26 cellular contexts compared by ENCODE assay signal in genomic region chr19:44557933-44558332, GRCh38.
"Had no signal": no experiment of that assay in that cellular context is flagged by ENCODE, and none has a peak within 500 bp of the region (broad histone marks: within the 10 kb centered on the region; RNA-seq: fewer than 3 reads in every experiment).

No MANE protein-coding gene starts in this region.

- H3K9me3 Mint-ChIP-seq: brain, nephron had no signal

- H3K36me3 ChIP-seq: ascending aorta, esophagus squamous epithelium, neutrophil, right lobe of liver, thoracic aorta, WERI-Rb-1 had no signal

- H3K4me3 Mint-ChIP-seq: activated CD4-positive, alpha-beta memory T cell treated with anti-CD3 and anti-CD28 coated beads for 36 hours; activated naive CD4-positive, alpha-beta T cell treated with anti-CD3 and anti-CD28 coated beads, Interleukin-2, amount 10 ng/mL, durations not matched to agents 7 days and 5 days; activated naive CD8-positive, alpha-beta T cell treated with anti-CD3 and anti-CD28 coated beads, Interleukin-2, amount 10 ng/mL, durations not matched to agents 7 days and 5 days; activated T-cell treated with anti-CD3 and anti-CD28 coated beads, Interleukin-2, amount 50 U/mL, for 24 hours; brain; effector memory CD8-positive, alpha-beta T cell; nephron; stimulated activated effector memory CD8-positive, alpha-beta T cell treated with anti-CD3 and anti-CD28 coated beads, Interleukin-12 subunit alpha, Interleukin-12 subunit beta, amount 100 ng/mL, for 72 hours; stimulated activated naive CD8-positive, alpha-beta T cell treated with anti-CD3 and anti-CD28 coated beads, Interleukin-15, Interleukin-2, amounts not matched to agents 100 ng/mL and 50 ng/mL, for 24 hours had no signal

- H3K27me3 Mint-ChIP-seq: activated naive CD4-positive, alpha-beta T cell treated with anti-CD3 and anti-CD28 coated beads, Interleukin-2, amount 10 ng/mL, durations not matched to agents 7 days and 5 days had no signal

- H3K27ac ChIP-seq: ascending aorta, esophagus squamous epithelium, neutrophil, right lobe of liver, skin epidermis, thoracic aorta, WERI-Rb-1 had no signal

- H3K4me1 Mint-ChIP-seq: activated naive CD4-positive, alpha-beta T cell treated with anti-CD3 and anti-CD28 coated beads, Interleukin-2, amount 10 ng/mL, durations not matched to agents 7 days and 5 days; brain; nephron; stimulated activated effector memory CD8-positive, alpha-beta T cell treated with anti-CD3 and anti-CD28 coated beads, Interleukin-12 subunit alpha, Interleukin-12 subunit beta, amount 100 ng/mL, for 72 hours had no signal

- DNase-seq: activated CD4-positive, alpha-beta memory T cell treated with anti-CD3 and anti-CD28 coated beads for 36 hours; activated CD4-positive, alpha-beta T cell treated with anti-CD3 and anti-CD28 coated beads for 48 hours; activated CD8-positive, alpha-beta memory T cell treated with anti-CD3 and anti-CD28 coated beads, Interleukin-2, amount 50 U/mL, for 4 hours; activated gamma-delta T cell; activated naive CD4-positive, alpha-beta T cell treated with anti-CD3 and anti-CD28 coated beads, Interleukin-2, amount 10 ng/mL, durations not matched to agents 7 days and 5 days; activated naive CD8-positive, alpha-beta T cell treated with anti-CD3 and anti-CD28 coated beads, Interleukin-2, amount 10 ng/mL, durations not matched to agents 7 days and 5 days; activated T-cell treated with anti-CD3 and anti-CD28 coated beads, Interleukin-2, amount 50 U/mL, for 24 hours; cortex of kidney; effector memory CD8-positive, alpha-beta T cell; esophagus squamous epithelium; glutamatergic neuron; left cardiac atrium; mammary epithelial cell; right lobe of liver; stimulated activated CD4-positive, alpha-beta T cell treated with anti-CD3 and anti-CD28 coated beads, Interleukin-4, amount 100 ng/mL, for 24 hours; T1000; WERI-Rb-1 had no signal

- H3K36me3 Mint-ChIP-seq: activated naive CD4-positive, alpha-beta T cell treated with anti-CD3 and anti-CD28 coated beads, Interleukin-2, amount 10 ng/mL, durations not matched to agents 7 days and 5 days; activated naive CD8-positive, alpha-beta T cell treated with anti-CD3 and anti-CD28 coated beads, Interleukin-2, amount 10 ng/mL, durations not matched to agents 7 days and 5 days; brain; stimulated activated effector memory CD8-positive, alpha-beta T cell treated with anti-CD3 and anti-CD28 coated beads, Interleukin-12 subunit alpha, Interleukin-12 subunit beta, amount 100 ng/mL, for 72 hours had no signal

- H3K9me3 ChIP-seq: ascending aorta, esophagus squamous epithelium, neutrophil, right lobe of liver, thoracic aorta had no signal

- H3K4me3 ChIP-seq: ascending aorta, esophagus squamous epithelium, right lobe of liver, skin epidermis, thoracic aorta had no signal

- H3K27ac Mint-ChIP-seq: activated CD4-positive, alpha-beta memory T cell treated with anti-CD3 and anti-CD28 coated beads for 36 hours; activated naive CD4-positive, alpha-beta T cell treated with anti-CD3 and anti-CD28 coated beads, Interleukin-2, amount 10 ng/mL, durations not matched to agents 7 days and 5 days; activated naive CD8-positive, alpha-beta T cell treated with anti-CD3 and anti-CD28 coated beads, Interleukin-2, amount 10 ng/mL, durations not matched to agents 7 days and 5 days; activated T-cell treated with anti-CD3 and anti-CD28 coated beads, Interleukin-2, amount 50 U/mL, for 24 hours; brain; effector memory CD8-positive, alpha-beta T cell; nephron; progenitor cell of endocrine pancreas; stimulated activated effector memory CD8-positive, alpha-beta T cell treated with anti-CD3 and anti-CD28 coated beads, Interleukin-12 subunit alpha, Interleukin-12 subunit beta, amount 100 ng/mL, for 72 hours; stimulated activated naive CD8-positive, alpha-beta T cell treated with anti-CD3 and anti-CD28 coated beads, Interleukin-15, Interleukin-2, amounts not matched to agents 100 ng/mL and 50 ng/mL, for 24 hours had no signal

- H3K4me1 ChIP-seq: ascending aorta, esophagus squamous epithelium, right lobe of liver had no signal
